ENCODE assay signal across 8 cellular contexts in the genomic region with DNA sequence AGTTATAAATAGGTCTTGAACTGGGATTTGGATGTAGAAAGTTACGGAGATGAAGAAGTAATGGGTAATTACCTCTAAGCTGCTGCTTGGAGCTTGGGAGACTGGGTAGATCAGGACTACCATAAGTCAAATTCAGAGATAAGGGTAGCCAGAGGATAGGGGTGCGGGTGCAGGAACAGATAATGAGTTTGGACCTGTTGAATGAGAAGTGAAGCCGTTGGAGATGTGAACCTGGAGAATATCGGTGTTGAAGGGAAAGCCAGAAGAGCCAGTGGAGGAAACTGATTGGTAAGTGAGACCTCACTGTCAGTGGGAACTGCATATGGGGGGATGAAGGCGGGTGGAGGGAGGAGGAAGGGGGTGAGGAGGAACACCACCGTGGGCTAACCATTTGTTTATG. TPM values are rescaled to one million over a fixed set of nuclear protein-coding genes. Genes with fewer than 3 reads are reported as not detected.
DNase-seq lines count a peak whose midpoint lies in the region; TF ChIP-seq lines count a peak whose summit lies in the region.

No MANE protein-coding gene starts in this region.

- H3K36me3 ChIP-seq in OCI-LY3 (replicated peaks; ENCODE audit: low read depth, low read length) (no peaks in the 10 kb centered on the region), prostate gland (no peaks in the 10 kb centered on the region)

- H3K9me3 ChIP-seq in OCI-LY3 (ENCODE audit: insufficient read depth, low read length) (no peaks in the 10 kb centered on the region), prostate gland (no peaks in the 10 kb centered on the region)

- H3K4me1 ChIP-seq in OCI-LY3 (ENCODE audit: low read length) (peaks cover 8% of the 10 kb centered on the region; the same call in 1 of the 2 replicates), prostate gland (replicated peaks) (no peaks in the 10 kb centered on the region)

- DNase-seq in GM12864 (ENCODE audit: low read depth): no peak
- DNase-seq in epithelial cell of proximal tubule (ENCODE audit: low read depth): no peak
- DNase-seq in prostate gland (ENCODE audit: low spot score): no peak
- no peak for DNase-seq in HK-2 (ENCODE audit: unreplicated experiment)
- no peak for DNase-seq in activated CD4-positive, CD25-positive, alpha-beta regulatory T cell (lab: John Stamatoyannopoulos, UW)
- DNase-seq in activated CD4-positive, alpha-beta T cell treated with anti-CD3 and anti-CD28 coated beads, Interleukin-2, amount 50 U/mL, for 1 hour: no peak
- DNase-seq in NCI-H345 (lab: John Stamatoyannopoulos, UW): no peak

- H3K4me3 ChIP-seq in GM12864 (ENCODE audit: low read depth, low read length): peak overlapping the region; percentile 75
- H3K4me3 ChIP-seq in OCI-LY3 (ENCODE audit: low read length): peak overlapping the region; percentile 91
- peak overlapping the region; percentile 69 for H3K4me3 ChIP-seq in epithelial cell of proximal tubule (ENCODE audit: low read depth, low read length)
- H3K4me3 ChIP-seq in prostate gland: peak overlapping the region; percentile 43 to 47

- H4K20me1 ChIP-seq in OCI-LY3 (ENCODE audit: insufficient read depth, low read length): no peaks in the 10 kb centered on the region

- no peak for TF ChIP-seq POLR2A in prostate gland (IDR thresholded peaks at IDR 0.05)

- peak overlapping the region; percentile 98 for H3K4me2 ChIP-seq in OCI-LY3 (ENCODE audit: low read length)

- peak overlapping the region; percentile 98 for H2AFZ ChIP-seq in OCI-LY3 (ENCODE audit: low read depth, low read length)

- H3K79me2 ChIP-seq in OCI-LY3 (ENCODE audit: low read length): no peaks in the 10 kb centered on the region

- 32% methylated on average over 6 of the region's 6 CpGs for WGBS in prostate gland

- H3K27me3 ChIP-seq in OCI-LY3 (ENCODE audit: low read depth, low read length): no peaks in the 10 kb centered on the region
- no peaks in the 10 kb centered on the region for H3K27me3 ChIP-seq in prostate gland (replicated peaks; ENCODE audit: insufficient read depth)

- H3K27ac ChIP-seq in OCI-LY3 (ENCODE audit: low read length) (no peak overlapping the region), prostate gland (no peak overlapping the region)

- TF ChIP-seq CTCF in GM12864 (IDR thresholded peaks at IDR 0.05; ENCODE audit: low read depth, low read length, missing control alignments): no peak
- TF ChIP-seq CTCF in OCI-LY3 (IDR thresholded peaks at IDR 0.05; ENCODE audit: low read depth, low read length): no peak
- TF ChIP-seq CTCF in epithelial cell of proximal tubule (conservative IDR thresholded peaks at IDR 0.05; ENCODE audit: low read depth, low read length): no peak
- TF ChIP-seq CTCF in prostate gland (IDR thresholded peaks at IDR 0.05): no peak

- H3K9ac ChIP-seq in OCI-LY3 (ENCODE audit: low read length): peak overlapping the region; percentile 78

- intact Hi-C loops in prostate gland (cut with DNase I): loop anchor here (5.0 kb wide), 1 partner anchor 87 kb away; no protein-coding TSS in a partner anchor

RNA-seq across cellular contexts. Expression of gene FOXO4, which starts 0.6 kb away (rescaled TPM):
- 2.7 and 4.7 TPM in 2 replicates for total RNA-seq in epithelial cell of proximal tubule
- 10 to 100 TPM; 40.4 to 74.0 TPM for total RNA-seq in prostate gland

RNA-seq across cellular contexts. Expression of gene CXorf65, which starts 11.5 kb away (rescaled TPM):
- total RNA-seq in epithelial cell of proximal tubule (not detected in 2 replicates), prostate gland (not detected)

RNA-seq across cellular contexts. Expression of gene IL2RG, which starts 16.3 kb away (rescaled TPM):
- total RNA-seq in epithelial cell of proximal tubule: not detected in 2 replicates
- total RNA-seq in prostate gland: 1 to 10 TPM in 1 of 2 donors, under 1 TPM in 1; 0.73 to 2.8 TPM

RNA-seq across cellular contexts. Expression of gene MED12, which starts 23.4 kb away (rescaled TPM):
- total RNA-seq in epithelial cell of proximal tubule (13.4 and 14.9 TPM in 2 replicates), prostate gland (10 to 100 TPM; 29.4 to 82.3 TPM)

RNA-seq across cellular contexts. Expression of gene SNX12, which starts 26.9 kb away (rescaled TPM):
- total RNA-seq in epithelial cell of proximal tubule (50.9 and 53.0 TPM in 2 replicates), prostate gland (10 to 100 TPM; 54.5 to 65.5 TPM)
